Comparison of ENCODE assay signal across 8 cellular contexts in genomic region chr3:37995652-37996641, GRCh38. TPM values are rescaled to one million over a fixed set of nuclear protein-coding genes. Genes with fewer than 3 reads are reported as not detected.
DNase-seq lines count a peak whose midpoint lies in the region; ATAC-seq lines count a peak whose summit lies in the region.
"Had no signal": no experiment of that assay in that cellular context is flagged by ENCODE, and none has a peak within 500 bp of the region (broad histone marks: within the 10 kb centered on the region; RNA-seq: fewer than 3 reads in every experiment).

No MANE protein-coding gene starts in this region.

- no peak overlapping the region for H3K4me3 ChIP-seq in CD8-positive, alpha-beta memory T cell (ENCODE audit: low read length)

- peaks cover 54% of the 10 kb centered on the region for H3K4me1 ChIP-seq in CD8-positive, alpha-beta memory T cell (ENCODE audit: insufficient read depth, low read length)

- peak overlapping the region; percentile 73 to 98 (median 96) for H3K4me3 Mint-ChIP-seq in CD8-positive, alpha-beta memory T cell
- peak overlapping the region; percentile 94 for H3K4me3 Mint-ChIP-seq in activated naive CD4-positive, alpha-beta T cell treated with anti-CD3 and anti-CD28 coated beads, Interleukin-2, amount 50 U/mL, for 24 hours
- H3K4me3 Mint-ChIP-seq in naive thymus-derived CD8-positive, alpha-beta T cell, result peak overlapping the region; percentile 92 to 98 (median 94)

- H3K36me3 ChIP-seq in CD8-positive, alpha-beta memory T cell (ENCODE audit: insufficient read depth, low read length), result peaks cover 7% of the 10 kb centered on the region
- peaks cover 47% of the 10 kb centered on the region for H3K36me3 ChIP-seq in KOPT-K1 (ENCODE audit: insufficient read depth, low read length)

- peak overlapping the region; percentile 69 to 98 (median 95) for H3K27ac Mint-ChIP-seq in CD8-positive, alpha-beta memory T cell
- peak overlapping the region; percentile 35 for H3K27ac Mint-ChIP-seq in activated naive CD4-positive, alpha-beta T cell treated with anti-CD3 and anti-CD28 coated beads, Interleukin-2, amount 50 U/mL, for 24 hours
- peak overlapping the region; percentile 79 to 98 (median 97) for H3K27ac Mint-ChIP-seq in naive thymus-derived CD8-positive, alpha-beta T cell

- H3K36me3 Mint-ChIP-seq in CD8-positive, alpha-beta memory T cell, result peaks cover 8 to 40% (median 11%) of the 10 kb centered on the region in 3 donors
- peaks cover 12% of the 10 kb centered on the region for H3K36me3 Mint-ChIP-seq in activated naive CD4-positive, alpha-beta T cell treated with anti-CD3 and anti-CD28 coated beads, Interleukin-2, amount 50 U/mL, for 24 hours
- peaks cover 0 to 21% (median 8%) of the 10 kb centered on the region in 3 donors for H3K36me3 Mint-ChIP-seq in naive thymus-derived CD8-positive, alpha-beta T cell

- no peaks in the 10 kb centered on the region for H3K9me3 Mint-ChIP-seq in CD8-positive, alpha-beta memory T cell
- H3K9me3 Mint-ChIP-seq in activated naive CD4-positive, alpha-beta T cell treated with anti-CD3 and anti-CD28 coated beads, Interleukin-2, amount 50 U/mL, for 24 hours, result no peaks in the 10 kb centered on the region
- no peaks in the 10 kb centered on the region for H3K9me3 Mint-ChIP-seq in naive thymus-derived CD8-positive, alpha-beta T cell

- H3K4me1 Mint-ChIP-seq in CD8-positive, alpha-beta memory T cell, result peaks cover 54 to 70% (median 64%) of the 10 kb centered on the region in 3 donors
- H3K4me1 Mint-ChIP-seq in activated naive CD4-positive, alpha-beta T cell treated with anti-CD3 and anti-CD28 coated beads, Interleukin-2, amount 50 U/mL, for 24 hours, result peaks cover 62% of the 10 kb centered on the region
- peaks cover 37 to 68% (median 64%) of the 10 kb centered on the region in 4 donors for H3K4me1 Mint-ChIP-seq in naive thymus-derived CD8-positive, alpha-beta T cell

- peak in 1 of 5 donors; percentile 40 for DNase-seq in CD8-positive, alpha-beta memory T cell
- peak in 5 of 10 donors; percentile 28 to 65 (median 34) for DNase-seq in naive thymus-derived CD8-positive, alpha-beta T cell
- DNase-seq in NCI-H187 (lab: John Stamatoyannopoulos, UW), result no peak
- DNase-seq in NCI-H1048 (lab: John Stamatoyannopoulos, UW), result no peak
- DNase-seq in stimulated activated CD4-positive, alpha-beta T cell treated with anti-CD3 and anti-CD28 coated beads, Interleukin-2, amount 100 ng/mL, for 24 hours, result no peak

- no peaks in the 10 kb centered on the region for H3K27me3 ChIP-seq in CD8-positive, alpha-beta memory T cell (ENCODE audit: insufficient read depth, low read length, poor library complexity, severe bottlenecking)

- POLR2A ChIA-PET in CD8-positive, alpha-beta memory T cell (lab: Charles Lee), result interaction anchor here (1.0 kb wide), 3 partner anchors 21 to 169 kb away, joined by 4 to 6 read pairs (median 5); partner anchors contain the start of genes DLEC1 and OXSR1
- POLR2A ChIA-PET in naive thymus-derived CD8-positive, alpha-beta T cell (lab: Charles Lee), result interaction anchor here (1.5 to 1.6 kb wide), 2 partner anchors 43 to 169 kb away, joined by 6 to 9 read pairs; partner anchors contain the start of genes DLEC1 and OXSR1

- CTCF ChIA-PET in CD8-positive, alpha-beta memory T cell (lab: Charles Lee), result interaction anchor here (1.0 to 1.7 kb wide), 10 partner anchors 10 to 169 kb away, joined by 3 to 13 read pairs (median 6); partner anchors contain the start of genes ACAA1, DLEC1, OXSR1 and PLCD1

- H3K27me3 Mint-ChIP-seq in CD8-positive, alpha-beta memory T cell, result peaks cover 0 to 1% of the 10 kb centered on the region in 2 donors
- H3K27me3 Mint-ChIP-seq in activated naive CD4-positive, alpha-beta T cell treated with anti-CD3 and anti-CD28 coated beads, Interleukin-2, amount 50 U/mL, for 24 hours, result no peaks in the 10 kb centered on the region
- H3K27me3 Mint-ChIP-seq in naive thymus-derived CD8-positive, alpha-beta T cell, result no peaks in the 10 kb centered on the region

- peak in 1 of 2 donors; percentile 13 for ATAC-seq in naive thymus-derived CD8-positive, alpha-beta T cell

- H3K9me3 ChIP-seq in CD8-positive, alpha-beta memory T cell (ENCODE audit: low read length), result no peaks in the 10 kb centered on the region
- no peaks in the 10 kb centered on the region for H3K9me3 ChIP-seq in KOPT-K1 (ENCODE audit: insufficient read depth, low read length, poor library complexity, severe bottlenecking)

- no peak overlapping the region for H3K27ac ChIP-seq in CD8-positive, alpha-beta memory T cell (ENCODE audit: low read depth, low read length)
- peak overlapping the region; percentile 89 for H3K27ac ChIP-seq in KOPT-K1 (ENCODE audit: low read depth, low read length, poor library complexity, severe bottlenecking)

RNA-seq across cellular contexts. Expression of gene VILL, which starts 5.4 kb away (rescaled TPM):
- 10 to 100 TPM; 14.7 to 15.8 TPM for total RNA-seq in CD8-positive, alpha-beta memory T cell
- 16.8 TPM for polyA plus RNA-seq in CD8-positive, alpha-beta memory T cell
- total RNA-seq in naive thymus-derived CD8-positive, alpha-beta T cell, result 10 to 100 TPM; 41.0 to 41.9 TPM
- 10 to 100 TPM; 12.3 to 21.6 (median 16.0) TPM for polyA plus RNA-seq in naive thymus-derived CD8-positive, alpha-beta T cell

RNA-seq across cellular contexts. Expression of gene PLCD1, which starts 33.5 kb away (rescaled TPM):
- total RNA-seq in CD8-positive, alpha-beta memory T cell, result 10 to 100 TPM; 12.8 to 18.5 TPM
- polyA plus RNA-seq in CD8-positive, alpha-beta memory T cell, result 36.4 TPM
- 10 to 100 TPM; 39.3 to 42.7 TPM for total RNA-seq in naive thymus-derived CD8-positive, alpha-beta T cell
- 10 to 100 TPM; 11.0 to 23.0 (median 15.6) TPM for polyA plus RNA-seq in naive thymus-derived CD8-positive, alpha-beta T cell

RNA-seq across cellular contexts. Expression of gene DLEC1, which starts 43.1 kb away (rescaled TPM):
- total RNA-seq in CD8-positive, alpha-beta memory T cell, result 1 to 10 TPM; 1.0 to 1.3 TPM
- 0.56 TPM for polyA plus RNA-seq in CD8-positive, alpha-beta memory T cell
- total RNA-seq in naive thymus-derived CD8-positive, alpha-beta T cell, result 1 to 10 TPM; 4.6 to 5.2 TPM
- polyA plus RNA-seq in naive thymus-derived CD8-positive, alpha-beta T cell, result under 1 TPM; 0.31 to 0.37 (median 0.35) TPM
- total RNA-seq: LHCN-M2 had no signal

Comparison
In these comparisons a context has a peak if more than half of its experiments do, and no peak if none do; other contexts are left out.
1. H3K27ac Mint-ChIP-seq: peak in every context shown above with its lines; median percentile 97 in naive thymus-derived CD8-positive, alpha-beta T cell; 95 in CD8-positive, alpha-beta memory T cell; 35 in activated naive CD4-positive, alpha-beta T cell treated with anti-CD3 and anti-CD28 coated beads, Interleukin-2, amount 50 U/mL, for 24 hours.